ENCODE assay signal across 27 cellular contexts in the genomic region with DNA sequence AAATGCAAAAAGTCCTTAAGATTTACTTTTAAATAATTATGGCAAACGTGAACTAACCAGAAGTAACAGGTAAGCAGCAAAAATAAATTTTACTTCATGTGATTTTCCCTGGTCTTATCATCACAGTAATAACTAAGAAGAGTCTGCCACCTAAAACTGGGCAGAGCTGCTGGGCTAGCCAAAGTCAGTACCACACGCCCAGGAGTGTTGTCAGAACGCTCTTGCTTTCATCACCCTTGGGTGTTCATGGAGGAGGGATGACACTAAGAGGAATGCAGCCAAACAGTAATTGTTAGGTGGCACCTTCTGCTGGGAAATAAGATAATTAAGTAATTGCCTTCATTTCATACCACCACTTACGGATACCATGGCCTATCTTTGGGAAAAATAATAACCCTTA.
"Had no signal": no experiment of that assay in that cellular context is flagged by ENCODE, and none has a peak within 500 bp of the region (broad histone marks: within the 10 kb centered on the region; RNA-seq: fewer than 3 reads in every experiment).

No MANE protein-coding gene starts in this region.

- H3K27me3 ChIP-seq: ascending aorta, breast epithelium, cardiac muscle cell had no signal

- H3K27ac ChIP-seq: ascending aorta, breast epithelium, cardiac muscle cell, epithelial cell of prostate had no signal

- H3K36me3 ChIP-seq: ascending aorta, breast epithelium, cardiac muscle cell had no signal

- H3K4me3 ChIP-seq: ascending aorta, breast epithelium, cardiac muscle cell had no signal

- H3K4me1 ChIP-seq: ascending aorta, breast epithelium had no signal

- ATAC-seq: activated naive CD4-positive, alpha-beta T cell treated with anti-CD3 and anti-CD28 coated beads, Interleukin-2, amount 50 U/mL, for 72 hours; activated T-cell treated with anti-CD3 and anti-CD28 coated beads, Interleukin-2, amount 50 U/mL, for 72 hours; effector memory CD8-positive, alpha-beta T cell; T-helper 17 cell had no signal

- DNase-seq: activated CD4-positive, alpha-beta memory T cell treated with anti-CD3 and anti-CD28 coated beads, Interleukin-2, amount 10 ng/mL, durations not matched to agents 7 days and 5 days; activated CD4-positive, alpha-beta T cell treated with anti-CD3 and anti-CD28 coated beads for 1 hour; activated CD4-positive, alpha-beta T cell treated with anti-CD3 and anti-CD28 coated beads for 4 hours; activated CD4-positive, alpha-beta T cell treated with anti-CD3 and anti-CD28 coated beads, Interleukin-2, amount 10 ng/mL, durations not matched to agents 7 days and 5 days; activated CD4-positive, alpha-beta T cell treated with anti-CD3 and anti-CD28 coated beads, Interleukin-2, amount 50 U/mL, for 4 hours; activated CD8-positive, alpha-beta memory T cell treated with anti-CD3 and anti-CD28 coated beads, Interleukin-2, amount 50 U/mL, for 48 hours; activated gamma-delta T cell; activated naive CD4-positive, alpha-beta T cell; activated naive CD4-positive, alpha-beta T cell treated with anti-CD3 and anti-CD28 coated beads, Interleukin-2, amount 10 ng/mL, durations not matched to agents 7 days and 5 days; activated naive CD8-positive, alpha-beta T cell treated with anti-CD3 and anti-CD28 coated beads, Interleukin-2, amount 10 ng/mL, durations not matched to agents 7 days and 5 days; activated T-cell treated with anti-CD3 and anti-CD28 coated beads for 4 hours; activated T-cell treated with anti-CD3 and anti-CD28 coated beads, Interleukin-2, amount 50 U/mL, for 24 hours; activated T-cell treated with anti-CD3 and anti-CD28 coated beads, Interleukin-2, amount 50 U/mL, for 72 hours; cortex of kidney; dermis blood vessel endothelial cell; effector CD4-positive, alpha-beta T cell; effector memory CD8-positive, alpha-beta T cell; foreskin fibroblast; head of caudate nucleus; T-helper 1 cell; T-helper 17 cell; T1000 had no signal

- H3K9me3 ChIP-seq: ascending aorta, breast epithelium had no signal
